ENCODE assay signal across 1 cellular context in genomic region chr6:34529665-34530327, GRCh38.
TF ChIP-seq lines count a peak whose summit lies in the region.

No MANE protein-coding gene starts in this region.

TF ChIP-seq in K562, 482 proteins besides CTCF, POLR2A, EP300 and RAD21 (continued from another document):
- 0 out of 2 replicates have a peak, but pooled peaks have one; percentile 33 for TF ChIP-seq MYNN (IDR thresholded peaks at IDR 0.05)
- TF ChIP-seq MYNN (CRISPR knock-in tag; IDR thresholded peaks at IDR 0.05), result no peak
- no peak for TF ChIP-seq ZNF134 (CRISPR knock-in tag; conservative IDR thresholded peaks at IDR 0.05)
- peak; percentile 34; the same call in 1 of the 2 replicates for TF ChIP-seq STAG1 (CRISPR knock-in tag; IDR thresholded peaks at IDR 0.05; ENCODE audit: borderline replicate concordance)
- TF ChIP-seq ZNF253 (CRISPR knock-in tag; conservative IDR thresholded peaks at IDR 0.05), result no peak
- TF ChIP-seq, protein P1, sequence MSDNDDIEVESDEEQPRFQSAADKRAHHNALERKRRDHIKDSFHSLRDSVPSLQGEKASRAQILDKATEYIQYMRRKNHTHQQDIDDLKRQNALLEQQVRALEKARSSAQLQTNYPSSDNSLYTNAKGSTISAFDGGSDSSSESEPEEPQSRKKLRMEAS (CRISPR knock-in tag; IDR thresholded peaks at IDR 0.05), result 0 out of 2 replicates have a peak, but pooled peaks have one; percentile 18
